Comparison of ENCODE assay signal across 9 cellular contexts in genomic region chrX:54824722-54825121, GRCh38. TPM values are rescaled to one million over a fixed set of nuclear protein-coding genes. Genes with fewer than 3 reads are reported as not detected.
"Had no signal": no experiment of that assay in that cellular context is flagged by ENCODE, and none has a peak within 500 bp of the region (broad histone marks: within the 10 kb centered on the region; RNA-seq: fewer than 3 reads in every experiment).

No MANE protein-coding gene starts in this region.

- H3K36me3 ChIP-seq: HAP-1 had no signal

- H2AFZ ChIP-seq: GM23248 had no signal

- H3K9me3 Mint-ChIP-seq: HFFc6 had no signal

- H3K4me3 Mint-ChIP-seq: HFFc6 had no signal

- H3K9ac ChIP-seq: GM23248 had no signal

- ATAC-seq: HCT116, K562 had no signal

- H3K27ac ChIP-seq: GM23248 had no signal

- H3K4me1 ChIP-seq: HAP-1 had no signal

- H3K4me3 ChIP-seq: GM23248, HAP-1, K562 had no signal

- H3K9me3 ChIP-seq: HAP-1 had no signal

- DNase-seq: GM23248, GOT3, HFFc6, IMR-90 had no signal

RNA-seq across cellular contexts. Expression of gene ITIH6, which starts 26.7 kb away (rescaled TPM):
- total RNA-seq: GM23248, H4, H7, HFFc6, IMR-90, K562 had no signal
